ENCODE assay signal across 33 cellular contexts in genomic region chr10:96636546-96636945, GRCh38. TPM values are rescaled to one million over a fixed set of nuclear protein-coding genes. Genes with fewer than 3 reads are reported as not detected.
DNase-seq lines count a peak whose midpoint lies in the region; ATAC-seq and TF ChIP-seq lines count a peak whose summit lies in the region.
"Had no signal": no experiment of that assay in that cellular context is flagged by ENCODE, and none has a peak within 500 bp of the region (broad histone marks: within the 10 kb centered on the region; RNA-seq: fewer than 3 reads in every experiment).

No MANE protein-coding gene starts in this region.

- H3K36me3 ChIP-seq in thyroid gland = no peaks in the 10 kb centered on the region
- H3K36me3 ChIP-seq: cardiac muscle cell, colonic mucosa, esophagus muscularis mucosa, SJSA1, thoracic aorta had no signal

- peak overlapping the region in 4 of 6 donors; percentile 15 to 53 (median 25) for H3K27ac Mint-ChIP-seq in naive B cell
- peak overlapping the region in 1 of 2 donors; percentile 5 for H3K27ac Mint-ChIP-seq in effector memory CD8-positive, alpha-beta T cell
- H3K27ac Mint-ChIP-seq: activated naive CD4-positive, alpha-beta T cell treated with anti-CD3 and anti-CD28 coated beads, Interleukin-2, amount 10 ng/mL, durations not matched to agents 7 days and 5 days; activated T-helper 1 cell treated with anti-CD3 and anti-CD28 coated beads, Interleukin-12 subunit alpha, Interleukin-12 subunit beta, Interleukin-2, Interleukin-4 antibody, amounts not matched to agents 30 ng/mL and 10 ng/mL and 1 ng/mL, durations not matched to agents 14 hours and 24 hours and 36 hours; CD8-positive, alpha-beta T cell had no signal

- ATAC-seq in naive B cell (ENCODE audit: low read depth in 2 of 2) (no peak), GM19328 (IDR thresholded peaks at IDR 0.05; ENCODE audit: unreplicated experiment) (no peak)
- no peak for ATAC-seq in effector memory CD8-positive, alpha-beta T cell (replicated peaks)
- ATAC-seq: CD8-positive, alpha-beta T cell; foreskin keratinocyte; heart right ventricle; right cardiac atrium; stimulated activated naive CD8-positive, alpha-beta T cell treated with anti-CD3 and anti-CD28 coated beads, Interleukin-15, Interleukin-2, amounts not matched to agents 100 U/mL and 50 U/mL, for 24 hours had no signal

- intact Hi-C loops in thyroid gland (cut with DNase I) = no loop called here

- no peaks in the 10 kb centered on the region for H3K9me3 Mint-ChIP-seq in naive B cell
- no peaks in the 10 kb centered on the region for H3K9me3 Mint-ChIP-seq in effector memory CD8-positive, alpha-beta T cell
- H3K9me3 Mint-ChIP-seq: activated naive CD4-positive, alpha-beta T cell treated with anti-CD3 and anti-CD28 coated beads, Interleukin-2, amount 10 ng/mL, durations not matched to agents 7 days and 5 days; activated T-helper 1 cell treated with anti-CD3 and anti-CD28 coated beads, Interleukin-12 subunit alpha, Interleukin-12 subunit beta, Interleukin-2, Interleukin-4 antibody, amounts not matched to agents 30 ng/mL and 10 ng/mL and 1 ng/mL, durations not matched to agents 14 hours and 24 hours and 36 hours; CD8-positive, alpha-beta T cell; neural crest cell had no signal

- peaks cover 26 to 28% (median 28%) of the 10 kb centered on the region in 3 donors for H3K4me1 Mint-ChIP-seq in naive B cell
- no peaks in the 10 kb centered on the region for H3K4me1 Mint-ChIP-seq in effector memory CD8-positive, alpha-beta T cell (ENCODE audit: low read depth in 2 of 2)
- H3K4me1 Mint-ChIP-seq: activated naive CD4-positive, alpha-beta T cell treated with anti-CD3 and anti-CD28 coated beads, Interleukin-2, amount 10 ng/mL, durations not matched to agents 7 days and 5 days had no signal

- peak overlapping the region; percentile 65 to 76 (median 72) for H3K27ac ChIP-seq in thyroid gland
- H3K27ac ChIP-seq: cardiac muscle cell, colonic mucosa, esophagus muscularis mucosa, foreskin keratinocyte, heart right ventricle, parathyroid adenoma, SJSA1, thoracic aorta had no signal

- no peaks in the 10 kb centered on the region for H3K27me3 ChIP-seq in thyroid gland
- H3K27me3 ChIP-seq: cardiac muscle cell, colonic mucosa, esophagus muscularis mucosa, heart right ventricle, SJSA1 had no signal

- DNase-seq in NCI-H2171 treated with DMSO at 0.1 percent for 48 hours (lab: John Stamatoyannopoulos, UW) (peak; percentile 0), NCI-H2171 (lab: John Stamatoyannopoulos, UW) (no peak), epithelial cell of proximal tubule (ENCODE audit: low read depth) (peak; percentile 16), naive B cell (no peak), thyroid gland (peak; percentile 78), mucosa of gallbladder (ENCODE audit: low spot score) (no peak)
- DNase-seq in effector memory CD8-positive, alpha-beta T cell = no peak
- DNase-seq: 8988T; activated CD4-positive, alpha-beta T cell treated with anti-CD3 and anti-CD28 coated beads, Interleukin-2, amount 50 U/mL, for 4 hours; activated CD4-positive, CD25-positive, alpha-beta regulatory T cell; activated naive CD4-positive, alpha-beta T cell treated with anti-CD3 and anti-CD28 coated beads, Interleukin-2, amount 10 ng/mL, durations not matched to agents 7 days and 5 days; CD8-positive, alpha-beta T cell; colonic mucosa; DMS 273 treated with DMSO at 0.1 percent for 48 hours; foreskin keratinocyte; GOT3; heart right ventricle; NCI-H187 treated with DMSO at 0.1 percent for 48 hours; NCI-H226; NCI-H774; right cardiac atrium; stimulated activated CD4-positive, alpha-beta T cell treated with anti-CD3 and anti-CD28 coated beads, Interleukin-12 subunit alpha, Interleukin-12 subunit beta, amount 100 ng/mL, for 4 hours; stimulated activated CD4-positive, alpha-beta T cell treated with anti-CD3 and anti-CD28 coated beads, Interleukin-4, amount 100 ng/mL, for 4 hours; stimulated activated naive CD8-positive, alpha-beta T cell treated with anti-CD3 and anti-CD28 coated beads, Interleukin-15, Interleukin-2, amounts not matched to agents 100 U/mL and 50 U/mL, for 24 hours; T-helper 1 cell had no signal

- peaks cover 4 to 27% of the 10 kb centered on the region in 2 donors for H3K36me3 Mint-ChIP-seq in naive B cell
- H3K36me3 Mint-ChIP-seq in effector memory CD8-positive, alpha-beta T cell (ENCODE audit: insufficient read depth) = peaks cover 5% of the 10 kb centered on the region
- H3K36me3 Mint-ChIP-seq: activated naive CD4-positive, alpha-beta T cell treated with anti-CD3 and anti-CD28 coated beads, Interleukin-2, amount 10 ng/mL, durations not matched to agents 7 days and 5 days had no signal

- no peak for TF ChIP-seq CTCF in epithelial cell of proximal tubule (conservative IDR thresholded peaks at IDR 0.05; ENCODE audit: low read depth, low read length)
- TF ChIP-seq CTCF in thyroid gland (IDR thresholded peaks at IDR 0.05) = peak in 4 of 6 experiments; percentile 12 to 44 (median 17)

- H3K27me3 Mint-ChIP-seq in naive B cell = no peaks in the 10 kb centered on the region
- no peaks in the 10 kb centered on the region for H3K27me3 Mint-ChIP-seq in effector memory CD8-positive, alpha-beta T cell

- H3K4me3 Mint-ChIP-seq in naive B cell = no peak overlapping the region
- no peak overlapping the region for H3K4me3 Mint-ChIP-seq in effector memory CD8-positive, alpha-beta T cell
- H3K4me3 Mint-ChIP-seq: activated naive CD4-positive, alpha-beta T cell treated with anti-CD3 and anti-CD28 coated beads, Interleukin-2, amount 10 ng/mL, durations not matched to agents 7 days and 5 days; activated T-helper 1 cell treated with anti-CD3 and anti-CD28 coated beads, Interleukin-12 subunit alpha, Interleukin-12 subunit beta, Interleukin-2, Interleukin-4 antibody, amounts not matched to agents 30 ng/mL and 10 ng/mL and 1 ng/mL, durations not matched to agents 14 hours and 24 hours and 36 hours; CD8-positive, alpha-beta T cell; neural crest cell had no signal

- no peak overlapping the region for H3K4me3 ChIP-seq in epithelial cell of proximal tubule (ENCODE audit: low read depth, low read length)
- H3K4me3 ChIP-seq in thyroid gland (replicated peaks in 1 of 3) = no peak overlapping the region
- H3K4me3 ChIP-seq: cardiac muscle cell, colonic mucosa, esophagus muscularis mucosa, heart right ventricle, SJSA1, thoracic aorta had no signal

- peaks cover 30 to 46% of the 10 kb centered on the region in 2 donors for H3K4me1 ChIP-seq in thyroid gland
- H3K4me1 ChIP-seq: foreskin keratinocyte had no signal

- WGBS in thyroid gland, 2 donors = 14 to 18% methylated on average over 1 of the region's 1 CpG

- H3K9me3 ChIP-seq in thyroid gland = no peaks in the 10 kb centered on the region
- H3K9me3 ChIP-seq: colonic mucosa, esophagus muscularis mucosa, heart right ventricle, SJSA1, thoracic aorta had no signal

- no peak for TF ChIP-seq POLR2A in thyroid gland (IDR thresholded peaks at IDR 0.05)

RNA-seq across cellular contexts. Expression of gene TM9SF3, which starts 49.7 kb away (rescaled TPM):
- total RNA-seq in epithelial cell of proximal tubule (67.4 and 77.1 TPM in 2 replicates), thyroid gland (100 to 1,000 TPM; 119 to 205 (median 151) TPM), mucosa of gallbladder (263 TPM)
- 10 to 100 TPM; 36.7 to 68.0 (median 45.8) TPM for polyA plus RNA-seq in naive B cell (ENCODE audit: low read depth in 6 of 6)

Comparison
In these comparisons a context has a peak if more than half of its experiments do, and no peak if none do; other contexts are left out.
1. DNase-seq: peak in NCI-H2171 treated with DMSO at 0.1 percent for 48 hours (single experiment), epithelial cell of proximal tubule (single experiment) and thyroid gland (2 of 2); none in NCI-H2171 (single experiment), naive B cell (single experiment), effector memory CD8-positive, alpha-beta T cell (0 of 3) and mucosa of gallbladder (single experiment).